1 cellular context compared by ENCODE assay signal in genomic region chr6:152980656-152981055, GRCh38.
TF ChIP-seq lines count a peak whose summit lies in the region.

No MANE protein-coding gene starts in this region.

TF ChIP-seq in H1, 55 proteins besides CTCF, POLR2A, EP300 and RAD21:
- TF ChIP-seq KDM1A (IDR thresholded peaks at IDR 0.05; ENCODE audit: borderline replicate concordance, low read length), result 0 out of 2 replicates have a peak, but pooled peaks have one; percentile 53
- TF ChIP-seq USF2 (IDR thresholded peaks at IDR 0.05; ENCODE audit: low read length), result no peak
- TF ChIP-seq POLR2AphosphoS5 (IDR thresholded peaks at IDR 0.05; ENCODE audit: low read depth, low read length), result no peak
- no peak for TF ChIP-seq CTBP2 (IDR thresholded peaks at IDR 0.05; ENCODE audit: borderline replicate concordance, insufficient read depth, insufficient read length, low read length)
- no peak for TF ChIP-seq SIN3A (conservative IDR thresholded peaks at IDR 0.05 in 1 of 2, IDR thresholded peaks at IDR 0.05 in 1 of 2; ENCODE audit: low read depth in 1 of 2, low read length in 2 of 2)
